In genomic region chr2:95165030-95165370, GRCh38 we compare ENCODE assay signal across 8 cellular contexts. TPM values are rescaled to one million over a fixed set of nuclear protein-coding genes. Genes with fewer than 3 reads are reported as not detected.
DNase-seq lines count a peak whose midpoint lies in the region; ATAC-seq, FAIRE-seq and TF ChIP-seq lines count a peak whose summit lies in the region.

No MANE protein-coding gene starts in this region.

- no peaks in the 10 kb centered on the region for H3K27me3 ChIP-seq in liver (ENCODE audit: control insufficient read depth in 4 of 4, insufficient read depth in 4 of 4, low read length in 3 of 4)
- H3K27me3 ChIP-seq in transverse colon = no peaks in the 10 kb centered on the region

- peaks cover 3% of the 10 kb centered on the region for H3K9me3 Mint-ChIP-seq in activated naive CD8-positive, alpha-beta T cell treated with anti-CD3 and anti-CD28 coated beads, Interleukin-2, amount 10 ng/mL, durations not matched to agents 7 days and 5 days

- no peak for FAIRE-seq in GM19239 (lab: Jason Lieb, UNC)

- no peak for TF ChIP-seq RAD21 in liver (IDR thresholded peaks at IDR 0.05)

- in situ Hi-C loops in transverse colon (cut with MboI; ENCODE audit: low pct_ligation_motif_present in 1 of 4, low pct_unique_long_range_greater_than_20kb in 1 of 4, low sequenced_read_pairs in 3 of 4) = no loop called here

- H3K27ac ChIP-seq in liver (ENCODE audit: low read depth in 1 of 2, low read length in 2 of 2) (peak overlapping the region; percentile 94 to 97), transverse colon (peak overlapping the region; percentile 87 to 96 (median 88))

- no peak for TF ChIP-seq EP300 in transverse colon (IDR thresholded peaks at IDR 0.05; ENCODE audit: low read depth)

- H3K27me3 Mint-ChIP-seq in activated naive CD8-positive, alpha-beta T cell treated with anti-CD3 and anti-CD28 coated beads, Interleukin-2, amount 10 ng/mL, durations not matched to agents 7 days and 5 days = no peaks in the 10 kb centered on the region

- H3K4me1 ChIP-seq in liver (ENCODE audit: control insufficient read depth in 4 of 4, insufficient read depth in 4 of 4, low read length in 3 of 4) = peaks cover 2 to 22% (median 18%) of the 10 kb centered on the region in 4 donors
- H3K4me1 ChIP-seq in transverse colon = peaks cover 7 to 22% (median 20%) of the 10 kb centered on the region in 4 donors

- peak; percentile 15 for ATAC-seq in GM19025 (IDR thresholded peaks at IDR 0.05; ENCODE audit: low read depth, unreplicated experiment)
- ATAC-seq in HG03064 (IDR thresholded peaks at IDR 0.05; ENCODE audit: low read depth, unreplicated experiment) = peak; percentile 5
- ATAC-seq in activated naive CD8-positive, alpha-beta T cell treated with anti-CD3 and anti-CD28 coated beads, Interleukin-2, amount 10 ng/mL, durations not matched to agents 7 days and 5 days (ENCODE audit: low read depth) = peak; percentile 2

- TF ChIP-seq POLR2A in transverse colon (IDR thresholded peaks at IDR 0.05) = no peak

- H3K36me3 Mint-ChIP-seq in activated naive CD8-positive, alpha-beta T cell treated with anti-CD3 and anti-CD28 coated beads, Interleukin-2, amount 10 ng/mL, durations not matched to agents 7 days and 5 days = peaks cover 12% of the 10 kb centered on the region

- no peaks in the 10 kb centered on the region for H3K36me3 ChIP-seq in liver (ENCODE audit: control insufficient read depth in 4 of 4, insufficient read depth in 3 of 4, low read depth in 1 of 4, low read length in 3 of 4)
- no peaks in the 10 kb centered on the region for H3K36me3 ChIP-seq in transverse colon

- POLR2A ChIA-PET in activated naive CD8-positive, alpha-beta T cell treated with anti-CD3 and anti-CD28 coated beads, Interleukin-2, amount 10 ng/mL, durations not matched to agents 7 days and 5 days (lab: Charles Lee) = interaction anchor here (0.8 to 1.8 kb wide), 6 partner anchors 9 to 239 kb away, joined by 3 to 8 read pairs (median 5); partner anchors contain the start of gene MRPS5

- 1% methylated on average over 9 of the region's 9 CpGs for WGBS in liver
- WGBS in transverse colon (ENCODE audit: low coverage in 1 of 2), 2 donors = 0 to 4% methylated on average over 4 to 9 of the region's 9 CpGs

- H3K9me3 ChIP-seq in liver (ENCODE audit: control insufficient read depth in 4 of 4, low read length in 3 of 4) (peaks cover 0 to 1% (median 0%) of the 10 kb centered on the region in 4 donors), transverse colon (no peaks in the 10 kb centered on the region)

- no peak for TF ChIP-seq CTCF in liver (IDR thresholded peaks at IDR 0.05; ENCODE audit: low read depth, low read length, missing input control)
- no peak for TF ChIP-seq CTCF in transverse colon (IDR thresholded peaks at IDR 0.05)

- H3K9ac ChIP-seq in liver (ENCODE audit: low read depth in 1 of 2, low read length in 2 of 2) = peak overlapping the region; percentile 91 to 94

- DNase-seq in activated naive CD8-positive, alpha-beta T cell treated with anti-CD3 and anti-CD28 coated beads, Interleukin-2, amount 10 ng/mL, durations not matched to agents 7 days and 5 days = no peak
- no peak for DNase-seq in transverse colon
- no peak for DNase-seq in GM19239 (ENCODE audit: insufficient read length, low spot score)
- DNase-seq in stimulated activated CD4-positive, alpha-beta T cell treated with anti-CD3 and anti-CD28 coated beads, Interleukin-2, amount 100 ng/mL, for 24 hours = no peak
- DNase-seq in cortex of kidney (lab: John Stamatoyannopoulos, UW) = no peak

- peak overlapping the region; percentile 85 to 100 (median 96) for H3K4me3 ChIP-seq in liver (ENCODE audit: low read depth in 1 of 3, low read length in 3 of 3)
- peak overlapping the region; percentile 61 to 94 (median 68) for H3K4me3 ChIP-seq in transverse colon

- H3K27ac Mint-ChIP-seq in activated naive CD8-positive, alpha-beta T cell treated with anti-CD3 and anti-CD28 coated beads, Interleukin-2, amount 10 ng/mL, durations not matched to agents 7 days and 5 days = peak overlapping the region; percentile 90

- peak overlapping the region; percentile 99 for H3K4me3 Mint-ChIP-seq in activated naive CD8-positive, alpha-beta T cell treated with anti-CD3 and anti-CD28 coated beads, Interleukin-2, amount 10 ng/mL, durations not matched to agents 7 days and 5 days

- intact Hi-C loops in transverse colon (cut with DNase I; ENCODE audit: low total_unique reads) = no loop called here

- H3K4me1 Mint-ChIP-seq in activated naive CD8-positive, alpha-beta T cell treated with anti-CD3 and anti-CD28 coated beads, Interleukin-2, amount 10 ng/mL, durations not matched to agents 7 days and 5 days = peaks cover 20% of the 10 kb centered on the region

TF ChIP-seq in liver, 16 proteins besides CTCF, POLR2A, EP300 and RAD21 (continues in another document):
- TF ChIP-seq ZBTB33 (IDR thresholded peaks at IDR 0.05) = no peak
- TF ChIP-seq SP1 (IDR thresholded peaks at IDR 0.05) = no peak
- no peak for TF ChIP-seq TAF1 (conservative IDR thresholded peaks at IDR 0.05)
- TF ChIP-seq FOXA2 (IDR thresholded peaks at IDR 0.05) = no peak
- no peak for TF ChIP-seq YY1 (IDR thresholded peaks at IDR 0.05)
- no peak for TF ChIP-seq RXRA (IDR thresholded peaks at IDR 0.05)
- TF ChIP-seq NR2F2 (IDR thresholded peaks at IDR 0.05) = no peak
- TF ChIP-seq FOXA1 (IDR thresholded peaks at IDR 0.05) = no peak
- no peak for TF ChIP-seq HNF4G (IDR thresholded peaks at IDR 0.05)
- TF ChIP-seq REST (IDR thresholded peaks at IDR 0.05) = no peak
- no peak for TF ChIP-seq JUND (IDR thresholded peaks at IDR 0.05)
- TF ChIP-seq ATF3 (IDR thresholded peaks at IDR 0.05) = no peak

RNA-seq across cellular contexts. Expression of gene ZNF2, which starts 0.6 kb away (rescaled TPM):
- total RNA-seq in activated naive CD8-positive, alpha-beta T cell treated with anti-CD3 and anti-CD28 coated beads, Interleukin-2, amount 10 ng/mL, durations not matched to agents 7 days and 5 days = 1 to 10 TPM; 5.8 to 6.6 TPM
- 1 to 10 TPM; 2.5 to 3.0 TPM for total RNA-seq in liver
- polyA plus RNA-seq in liver = 1 to 10 TPM; 1.0 to 1.2 TPM
- total RNA-seq in transverse colon = 1 to 10 TPM in 3 of 4 donors, under 1 TPM in 1; 0.20 to 4.1 (median 1.8) TPM

RNA-seq across cellular contexts. Expression of gene ZNF514, which starts 5.4 kb away (rescaled TPM):
- total RNA-seq in activated naive CD8-positive, alpha-beta T cell treated with anti-CD3 and anti-CD28 coated beads, Interleukin-2, amount 10 ng/mL, durations not matched to agents 7 days and 5 days = 10 to 100 TPM; 22.7 to 26.7 TPM
- total RNA-seq in liver (1 to 10 TPM; 4.2 to 6.2 TPM), transverse colon (10 to 100 TPM in 3 of 4 donors, 1 to 10 TPM in 1; 8.6 to 22.9 (median 15.7) TPM)
- polyA plus RNA-seq in liver = 1 to 10 TPM; 1.7 to 3.3 TPM

RNA-seq across cellular contexts. Expression of gene ZNF892, which starts 42.3 kb away (rescaled TPM):
- 1 to 10 TPM; 4.4 to 4.8 TPM for total RNA-seq in activated naive CD8-positive, alpha-beta T cell treated with anti-CD3 and anti-CD28 coated beads, Interleukin-2, amount 10 ng/mL, durations not matched to agents 7 days and 5 days
- total RNA-seq in liver (1 to 10 TPM; 1.3 to 2.2 TPM), transverse colon (1 to 10 TPM in 3 of 4 donors, not detected in 1; 3.4 to 6.8 (median 3.5) TPM)
- polyA plus RNA-seq in liver = under 1 TPM in 1 of 2 donors, not detected in 1; 0.17 TPM

RNA-seq across cellular contexts. Expression of gene MRPS5, which starts 43.4 kb away (rescaled TPM):
- total RNA-seq in activated naive CD8-positive, alpha-beta T cell treated with anti-CD3 and anti-CD28 coated beads, Interleukin-2, amount 10 ng/mL, durations not matched to agents 7 days and 5 days = 10 to 100 TPM; 75.2 to 79.3 TPM
- total RNA-seq in liver (10 to 100 TPM; 21.7 to 64.0 TPM), transverse colon (100 to 1,000 TPM in 1 of 4 donors, 10 to 100 TPM in 3; 61.7 to 145 (median 77.2) TPM)
- polyA plus RNA-seq in liver = 10 to 100 TPM; 50.0 to 72.9 TPM
